8 cellular contexts compared by ENCODE assay signal in genomic region chr11:108788565-108789199, GRCh38.
A peak's percentile ranks its signal among the peaks of the same experiment; 100 is the strongest.
DNase-seq lines count a peak whose midpoint lies in the region; ATAC-seq and TF ChIP-seq lines count a peak whose summit lies in the region.

No MANE protein-coding gene starts in this region.

- peak; percentile 62 for ATAC-seq in GM21717 (IDR thresholded peaks at IDR 0.05; ENCODE audit: unreplicated experiment)
- peak in 2 of 4 donors; percentile 34 to 58 for ATAC-seq in heart left ventricle
- no peak for ATAC-seq in HG03039 (IDR thresholded peaks at IDR 0.05; ENCODE audit: unreplicated experiment)

- H3K4me1 Mint-ChIP-seq in activated CD4-positive, alpha-beta memory T cell treated with anti-CD3 and anti-CD28 coated beads for 36 hours (ENCODE audit: low read depth) = peaks cover 32% of the 10 kb centered on the region

- no peak for TF ChIP-seq EP300 in ovary (IDR thresholded peaks at IDR 0.05)

- POLR2A ChIA-PET in activated CD4-positive, alpha-beta memory T cell treated with anti-CD3 and anti-CD28 coated beads for 36 hours (lab: Charles Lee) = no interaction called here

- no peak overlapping the region for H3K4me3 Mint-ChIP-seq in activated CD4-positive, alpha-beta memory T cell treated with anti-CD3 and anti-CD28 coated beads for 36 hours

- H3K27me3 Mint-ChIP-seq in activated CD4-positive, alpha-beta memory T cell treated with anti-CD3 and anti-CD28 coated beads for 36 hours = no peaks in the 10 kb centered on the region

- H3K9me3 Mint-ChIP-seq in activated CD4-positive, alpha-beta memory T cell treated with anti-CD3 and anti-CD28 coated beads for 36 hours = no peaks in the 10 kb centered on the region

- H3K27ac Mint-ChIP-seq in activated CD4-positive, alpha-beta memory T cell treated with anti-CD3 and anti-CD28 coated beads for 36 hours = no peak overlapping the region

- H3K4me3 ChIP-seq in heart left ventricle = no peak overlapping the region
- H3K4me3 ChIP-seq in ovary = no peak overlapping the region

- H3K4me1 ChIP-seq in heart left ventricle (peaks cover 0 to 15% (median 3%) of the 10 kb centered on the region in 12 donors), ovary (ENCODE audit: insufficient read depth) (peaks cover 4% of the 10 kb centered on the region)

- no peaks in the 10 kb centered on the region for H3K36me3 ChIP-seq in heart left ventricle
- H3K36me3 ChIP-seq in ovary = no peaks in the 10 kb centered on the region

- H3K27ac ChIP-seq in heart left ventricle (no peak overlapping the region), ovary (no peak overlapping the region)

- intact Hi-C loops in heart left ventricle (cut with DNase I) (no loop called here), ovary (cut with DNase I) (no loop called here)
- intact Hi-C loops in activated CD4-positive, alpha-beta memory T cell treated with anti-CD3 and anti-CD28 coated beads for 36 hours (cut with micrococcal nuclease) = no loop called here

- peaks cover 9% of the 10 kb centered on the region for H3K36me3 Mint-ChIP-seq in activated CD4-positive, alpha-beta memory T cell treated with anti-CD3 and anti-CD28 coated beads for 36 hours

- TF ChIP-seq POLR2A in heart left ventricle (IDR thresholded peaks at IDR 0.05) (no peak), ovary (IDR thresholded peaks at IDR 0.05) (no peak)

- 79 to 83% (median 80%) methylated on average over 5 of the region's 5 CpGs for WGBS in heart left ventricle, 4 donors
- WGBS in ovary, 3 donors = 90 to 93% (median 90%) methylated on average over 5 of the region's 5 CpGs

- H3K27me3 ChIP-seq in heart left ventricle = no peaks in the 10 kb centered on the region
- H3K27me3 ChIP-seq in ovary = no peaks in the 10 kb centered on the region

- TF ChIP-seq CTCF in heart left ventricle (IDR thresholded peaks at IDR 0.05) (peak in 8 of 12 donors; percentile 19 to 52 (median 40)), ovary (IDR thresholded peaks at IDR 0.05) (no peak)

- peak; percentile 14 for DNase-seq in COLO829 (ENCODE audit: low spot score)
- DNase-seq in OCI-M1 (lab: John Stamatoyannopoulos, UW) = peak; percentile 63
- peak in 2 of 5 donors; percentile 9 to 29 for DNase-seq in heart left ventricle
- no peak for DNase-seq in ovary
- DNase-seq in DMS114 treated with DMSO at 0.1 percent for 48 hours (lab: John Stamatoyannopoulos, UW; ENCODE audit: unreplicated experiment) = no peak
- DNase-seq in activated CD4-positive, alpha-beta memory T cell treated with anti-CD3 and anti-CD28 coated beads for 36 hours = no peak

- H3K9me3 ChIP-seq in heart left ventricle (peaks cover 0 to 5% (median 0%) of the 10 kb centered on the region in 12 donors), ovary (no peaks in the 10 kb centered on the region)

- CTCF ChIA-PET in activated CD4-positive, alpha-beta memory T cell treated with anti-CD3 and anti-CD28 coated beads for 36 hours (lab: Charles Lee) = interaction anchor here (0.6 to 1.3 kb wide), 3 partner anchors 31 to 286 kb away, joined by 3 to 4 read pairs (median 3); no protein-coding TSS in a partner anchor

Comparison
In these comparisons a context has a peak if more than half of its experiments do, and no peak if none do; other contexts are left out.
1. DNase-seq: peak in COLO829 (single experiment) and OCI-M1 (single experiment); none in ovary (0 of 5), DMS114 treated with DMSO at 0.1 percent for 48 hours (single experiment) and activated CD4-positive, alpha-beta memory T cell treated with anti-CD3 and anti-CD28 coated beads for 36 hours (single experiment).
2. CTCF ChIP-seq: peak in heart left ventricle (8 of 12); none in ovary (0 of 3).